ENCODE assay signal across 7 cellular contexts in genomic region chr9:70413427-70413797, GRCh38. TPM values are rescaled to one million over a fixed set of nuclear protein-coding genes. Genes with fewer than 3 reads are reported as not detected.
A peak's percentile ranks its signal among the peaks of the same experiment; 100 is the strongest.
DNase-seq lines count a peak whose midpoint lies in the region; ATAC-seq and TF ChIP-seq lines count a peak whose summit lies in the region.

No MANE protein-coding gene starts in this region.

- no peaks in the 10 kb centered on the region for H3K9me3 Mint-ChIP-seq in activated CD4-positive, alpha-beta T cell treated with anti-CD3 and anti-CD28 coated beads, Interleukin-2, amount 10 ng/mL, durations not matched to agents 7 days and 5 days

- CTCF ChIA-PET in activated CD4-positive, alpha-beta T cell treated with anti-CD3 and anti-CD28 coated beads, Interleukin-2, amount 10 ng/mL, durations not matched to agents 7 days and 5 days (lab: Charles Lee): interaction anchor here (1.0 kb wide), 1 partner anchor 11 kb away, joined by 3 read pairs; no protein-coding TSS in a partner anchor

- H3K27me3 ChIP-seq in neutrophil: peaks cover 83% of the 10 kb centered on the region

- H3K27ac Mint-ChIP-seq in activated CD4-positive, alpha-beta T cell treated with anti-CD3 and anti-CD28 coated beads, Interleukin-2, amount 10 ng/mL, durations not matched to agents 7 days and 5 days: peak overlapping the region; percentile 99

- H3K27me3 Mint-ChIP-seq in activated CD4-positive, alpha-beta T cell treated with anti-CD3 and anti-CD28 coated beads, Interleukin-2, amount 10 ng/mL, durations not matched to agents 7 days and 5 days: no peaks in the 10 kb centered on the region

- ATAC-seq in GM21367 (IDR thresholded peaks at IDR 0.05; ENCODE audit: unreplicated experiment): peak; percentile 13
- ATAC-seq in HG03558 (IDR thresholded peaks at IDR 0.05; ENCODE audit: extremely low read depth, unreplicated experiment): peak; percentile 2

- no peaks in the 10 kb centered on the region for H3K9me3 ChIP-seq in neutrophil

- H3K4me1 Mint-ChIP-seq in activated CD4-positive, alpha-beta T cell treated with anti-CD3 and anti-CD28 coated beads, Interleukin-2, amount 10 ng/mL, durations not matched to agents 7 days and 5 days: peaks cover 50% of the 10 kb centered on the region

- peak overlapping the region; percentile 67 for H3K27ac ChIP-seq in neutrophil

- peaks cover 1% of the 10 kb centered on the region for H3K36me3 Mint-ChIP-seq in activated CD4-positive, alpha-beta T cell treated with anti-CD3 and anti-CD28 coated beads, Interleukin-2, amount 10 ng/mL, durations not matched to agents 7 days and 5 days (ENCODE audit: low read depth)

- POLR2A ChIA-PET in activated CD4-positive, alpha-beta T cell treated with anti-CD3 and anti-CD28 coated beads, Interleukin-2, amount 10 ng/mL, durations not matched to agents 7 days and 5 days (lab: Charles Lee): interaction anchor here (1.0 kb wide), 1 partner anchor 189 kb away, joined by 3 read pairs; no protein-coding TSS in a partner anchor

- no peak for TF ChIP-seq CTCF in GM10266 (IDR thresholded peaks at IDR 0.05; ENCODE audit: control insufficient read depth, insufficient read depth, low read depth, missing control alignments)
- no peak for TF ChIP-seq CTCF in fibroblast of pulmonary artery (IDR thresholded peaks at IDR 0.05; ENCODE audit: low read length, missing control alignments)
- no peak for TF ChIP-seq CTCF in neutrophil (IDR thresholded peaks at IDR 0.05)

- H3K36me3 ChIP-seq in neutrophil: no peaks in the 10 kb centered on the region

- H3K4me3 Mint-ChIP-seq in activated CD4-positive, alpha-beta T cell treated with anti-CD3 and anti-CD28 coated beads, Interleukin-2, amount 10 ng/mL, durations not matched to agents 7 days and 5 days: peak overlapping the region; percentile 96

- peak; percentile 69 for DNase-seq in GM10266 (ENCODE audit: extremely low spot score)
- DNase-seq in activated CD4-positive, alpha-beta T cell treated with anti-CD3 and anti-CD28 coated beads, Interleukin-2, amount 10 ng/mL, durations not matched to agents 7 days and 5 days: no peak
- no peak for DNase-seq in fibroblast of pulmonary artery (ENCODE audit: low read depth)
- DNase-seq in NCI-H187 (lab: John Stamatoyannopoulos, UW): no peak

- peaks cover 21 to 22% of the 10 kb centered on the region in 2 experiments for H3K4me1 ChIP-seq in neutrophil (ENCODE audit: control insufficient read depth in 1 of 2, insufficient read depth in 1 of 2, low read depth in 1 of 2, low read length in 1 of 2)

- H3K4me3 ChIP-seq in fibroblast of pulmonary artery (replicated peaks; ENCODE audit: low read depth, low read length): peak overlapping the region; percentile 85
- H3K4me3 ChIP-seq in neutrophil (ENCODE audit: low read depth in 1 of 2, low read length in 1 of 2): peak overlapping the region; percentile 60 to 83

RNA-seq across cellular contexts. Expression of gene KLF9, which starts 1.0 kb away (rescaled TPM):
- 10 to 100 TPM; 11.3 to 12.8 TPM for total RNA-seq in activated CD4-positive, alpha-beta T cell treated with anti-CD3 and anti-CD28 coated beads, Interleukin-2, amount 10 ng/mL, durations not matched to agents 7 days and 5 days
